Comparison of ENCODE assay signal across 18 cellular contexts in genomic region chr16:87483481-87483880, GRCh38.
"Had no signal": no experiment of that assay in that cellular context is flagged by ENCODE, and none has a peak within 500 bp of the region (broad histone marks: within the 10 kb centered on the region; RNA-seq: fewer than 3 reads in every experiment).

No MANE protein-coding gene starts in this region.

- H3K36me3 ChIP-seq: ascending aorta, lower lobe of right lung, thoracic aorta had no signal

- H3K27me3 Mint-ChIP-seq: activated CD8-positive, alpha-beta T cell treated with anti-CD3 and anti-CD28 coated beads for 36 hours; activated naive CD4-positive, alpha-beta T cell treated with anti-CD3 and anti-CD28 coated beads, Interleukin-2, amount 10 ng/mL, durations not matched to agents 7 days and 5 days; dendritic cell treated with granulocyte-macrophage colony-stimulating factor and Interleukin-4, amounts not matched to agents 40 ng/mL and 50 ng/mL, for 4 days had no signal

- H3K27ac Mint-ChIP-seq: activated B cell treated with CpG ODN at 0.5 μM for 24 hours; activated CD8-positive, alpha-beta T cell treated with anti-CD3 and anti-CD28 coated beads for 36 hours; activated naive CD4-positive, alpha-beta T cell treated with anti-CD3 and anti-CD28 coated beads, Interleukin-2, amount 10 ng/mL, durations not matched to agents 7 days and 5 days; dendritic cell treated with granulocyte-macrophage colony-stimulating factor and Interleukin-4, amounts not matched to agents 40 ng/mL and 50 ng/mL, for 4 days had no signal

- H3K4me3 ChIP-seq: ascending aorta, lower lobe of right lung, thoracic aorta, upper lobe of right lung had no signal

- H3K9me3 Mint-ChIP-seq: activated B cell treated with CpG ODN at 0.5 μM for 24 hours; activated CD8-positive, alpha-beta T cell treated with anti-CD3 and anti-CD28 coated beads for 36 hours; activated naive CD4-positive, alpha-beta T cell treated with anti-CD3 and anti-CD28 coated beads, Interleukin-2, amount 10 ng/mL, durations not matched to agents 7 days and 5 days; dendritic cell treated with granulocyte-macrophage colony-stimulating factor and Interleukin-4, amounts not matched to agents 40 ng/mL and 50 ng/mL, for 4 days; nephron had no signal

- H3K4me1 Mint-ChIP-seq: activated B cell treated with CpG ODN at 0.5 μM for 24 hours had no signal

- H3K9me3 ChIP-seq: ascending aorta, lower lobe of right lung, SK-N-SH, thoracic aorta, upper lobe of right lung had no signal

- H3K27me3 ChIP-seq: ascending aorta, upper lobe of right lung had no signal

- H3K4me3 Mint-ChIP-seq: activated B cell treated with CpG ODN at 0.5 μM for 24 hours; activated CD8-positive, alpha-beta T cell treated with anti-CD3 and anti-CD28 coated beads for 36 hours; activated naive CD4-positive, alpha-beta T cell treated with anti-CD3 and anti-CD28 coated beads, Interleukin-2, amount 10 ng/mL, durations not matched to agents 7 days and 5 days; dendritic cell treated with granulocyte-macrophage colony-stimulating factor and Interleukin-4, amounts not matched to agents 40 ng/mL and 50 ng/mL, for 4 days; nephron had no signal

- H3K27ac ChIP-seq: ascending aorta, lower lobe of right lung, upper lobe of right lung had no signal

- ATAC-seq: activated CD8-positive, alpha-beta T cell treated with anti-CD3 and anti-CD28 coated beads for 36 hours; left cardiac atrium; lower lobe of right lung; upper lobe of right lung had no signal

- DNase-seq: activated B cell treated with CpG ODN at 0.5 μM for 24 hours; activated CD4-positive, alpha-beta T cell treated with anti-CD3 and anti-CD28 coated beads for 48 hours; activated CD8-positive, alpha-beta T cell treated with anti-CD3 and anti-CD28 coated beads for 36 hours; activated effector memory CD4-positive, alpha-beta T cell treated with Interleukin-2 at 50 U/mL for 16 hours; activated naive CD4-positive, alpha-beta T cell treated with anti-CD3 and anti-CD28 coated beads, Interleukin-2, amount 10 ng/mL, durations not matched to agents 7 days and 5 days; activated T-cell treated with anti-CD3 and anti-CD28 coated beads, Interleukin-2, amount 50 U/mL, for 1 hour; effector CD8-positive, alpha-beta T cell; left cardiac atrium; lower lobe of right lung; nucleus accumbens; SK-N-SH; stimulated activated CD4-positive, alpha-beta T cell treated with anti-CD3 and anti-CD28 coated beads, Interleukin-15, amount 100 ng/mL, for 24 hours; stimulated activated CD4-positive, alpha-beta T cell treated with anti-CD3 and anti-CD28 coated beads, Interleukin-2, amount 100 ng/mL, for 48 hours; upper lobe of right lung had no signal
